16 cellular contexts compared by ENCODE assay signal in genomic region chr5:51958473-51958872, GRCh38.
DNase-seq lines count a peak whose midpoint lies in the region.
"Had no signal": no experiment of that assay in that cellular context is flagged by ENCODE, and none has a peak within 500 bp of the region (broad histone marks: within the 10 kb centered on the region; RNA-seq: fewer than 3 reads in every experiment).

No MANE protein-coding gene starts in this region.

- H2AK5ac ChIP-seq in mesendoderm (ENCODE audit: low read length), result no peak overlapping the region

- H3K4me2 ChIP-seq in mesendoderm (ENCODE audit: low read length), result no peak overlapping the region

- H3K27ac ChIP-seq in mesendoderm (ENCODE audit: low read depth, low read length), result no peak overlapping the region
- H3K27ac ChIP-seq: SJCRH30 had no signal

- no peak overlapping the region for H4K8ac ChIP-seq in mesendoderm (ENCODE audit: low read depth, low read length)

- intact Hi-C loops in head of caudate nucleus (cut with DNase I), result no loop called here

- no peak overlapping the region for H3K23ac ChIP-seq in mesendoderm (ENCODE audit: low read length)

- no peak overlapping the region for H3K4ac ChIP-seq in mesendoderm (ENCODE audit: low read depth, low read length)

- H3K9ac ChIP-seq in mesendoderm (ENCODE audit: low read length), result no peak overlapping the region

- no peak overlapping the region for H2BK15ac ChIP-seq in mesendoderm (replicated peaks; ENCODE audit: low read depth)

- no peak overlapping the region for H3K4me3 ChIP-seq in mesendoderm (ENCODE audit: low read length)
- H3K4me3 ChIP-seq: SJCRH30 had no signal

- no peaks in the 10 kb centered on the region for H3K36me3 ChIP-seq in mesendoderm (ENCODE audit: control insufficient read depth, insufficient read depth, low read length)
- H3K36me3 ChIP-seq: SJCRH30 had no signal

- H3K27me3 ChIP-seq in mesendoderm (ENCODE audit: insufficient read depth, low read length, poor library complexity), result no peaks in the 10 kb centered on the region
- H3K27me3 ChIP-seq: SJCRH30 had no signal

- H2BK5ac ChIP-seq in mesendoderm (ENCODE audit: low read length), result no peak overlapping the region

- DNase-seq in NCI-H146 (lab: John Stamatoyannopoulos, UW), result peak; percentile 26
- DNase-seq in NCI-H146 treated with DMSO at 0.1 percent for 48 hours (lab: John Stamatoyannopoulos, UW; ENCODE audit: unreplicated experiment), result no peak
- peak; percentile 39 for DNase-seq in NCI-H1436 treated with DMSO at 0.1 percent for 48 hours (lab: John Stamatoyannopoulos, UW)
- peak; percentile 88 for DNase-seq in NCI-H2227 treated with DMSO at 0.1 percent for 48 hours (lab: John Stamatoyannopoulos, UW)
- peak; percentile 14 for DNase-seq in mesendoderm
- DNase-seq in head of caudate nucleus, result no peak
- DNase-seq in activated CD4-positive, alpha-beta T cell treated with anti-CD3 and anti-CD28 coated beads, Interleukin-2, amount 50 U/mL, for 48 hours, result no peak
- no peak for DNase-seq in hepatic stellate cell (ENCODE audit: low spot score)
- DNase-seq: 8988T, DMS53, KBM-7, NCI-H526 treated with DMSO at 0.1 percent for 48 hours, OCI-M1, SJCRH30, T-helper 1 cell, T-helper 9 cell had no signal

- H3K4me1 ChIP-seq in mesendoderm (ENCODE audit: control insufficient read depth, low read depth, low read length), result no peaks in the 10 kb centered on the region
- H3K4me1 ChIP-seq: SJCRH30 had no signal

- WGBS in mesendoderm (ENCODE audit: extremely low coverage, insufficient coverage, low lambda C conversion rate), result no CpG with 5 or more reads among the region's 1 CpG

- no peaks in the 10 kb centered on the region for H3K79me2 ChIP-seq in mesendoderm (ENCODE audit: control insufficient read depth, insufficient read depth, low read length)

- H4K5ac ChIP-seq in mesendoderm (ENCODE audit: low read length), result no peak overlapping the region

- H2BK120ac ChIP-seq in mesendoderm (ENCODE audit: low read depth, low read length), result no peak overlapping the region

- H3K79me1 ChIP-seq in mesendoderm (ENCODE audit: low read length), result no peaks in the 10 kb centered on the region

- H3K56ac ChIP-seq in mesendoderm (ENCODE audit: low read length), result no peak overlapping the region

- no peak overlapping the region for H3K18ac ChIP-seq in mesendoderm (ENCODE audit: low read length)

Comparison
In these comparisons a context has a peak if more than half of its experiments do, and no peak if none do; other contexts are left out.
1. DNase-seq: peak in NCI-H146 (single experiment), NCI-H1436 treated with DMSO at 0.1 percent for 48 hours (single experiment), NCI-H2227 treated with DMSO at 0.1 percent for 48 hours (single experiment) and mesendoderm (single experiment); none in NCI-H146 treated with DMSO at 0.1 percent for 48 hours (single experiment), head of caudate nucleus (0 of 42), activated CD4-positive, alpha-beta T cell treated with anti-CD3 and anti-CD28 coated beads, Interleukin-2, amount 50 U/mL, for 48 hours (0 of 2) and hepatic stellate cell (single experiment).